14 cellular contexts compared by ENCODE assay signal in the genomic region with DNA sequence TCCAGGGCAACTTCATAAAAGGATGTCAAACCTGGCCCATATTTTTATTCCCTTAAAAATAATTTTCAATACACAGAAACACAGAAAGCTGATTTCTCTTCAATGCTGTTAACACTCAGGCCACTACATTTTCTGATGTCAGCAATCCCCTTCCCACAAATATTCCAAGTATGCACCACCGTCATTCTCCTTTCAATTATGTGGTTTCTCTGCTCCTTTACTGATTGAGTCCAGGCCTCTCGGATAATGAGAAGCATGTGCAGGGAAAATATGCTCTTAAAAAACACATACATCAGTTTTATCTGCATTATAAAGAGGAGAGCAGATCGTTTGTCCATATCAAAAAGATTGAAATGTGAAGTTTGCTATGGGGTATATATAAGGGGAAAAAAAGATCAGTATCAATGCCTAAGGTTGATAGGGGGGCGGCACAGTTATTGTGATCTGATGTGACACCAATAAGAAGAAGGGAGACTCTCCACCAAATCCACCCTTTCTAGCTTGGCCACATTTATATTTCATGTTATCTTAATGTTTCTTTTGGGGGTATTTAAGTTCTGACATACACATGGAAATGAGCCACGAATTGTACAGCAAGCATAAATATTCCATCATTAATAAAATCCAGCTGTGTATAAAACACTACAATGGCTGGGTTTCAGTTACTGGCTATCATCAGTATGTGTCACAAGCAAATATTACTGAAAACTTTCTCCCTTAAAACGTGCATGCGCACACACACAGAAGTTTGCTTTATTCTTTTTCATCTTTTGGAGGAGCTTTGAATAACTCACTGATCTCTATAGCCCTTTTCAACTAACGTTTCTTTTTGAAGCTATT. TPM values are rescaled to one million over a fixed set of nuclear protein-coding genes. Genes with fewer than 3 reads are reported as not detected.
DNase-seq lines count a peak whose midpoint lies in the region; ATAC-seq and TF ChIP-seq lines count a peak whose summit lies in the region.
"Had no signal": no experiment of that assay in that cellular context is flagged by ENCODE, and none has a peak within 500 bp of the region (broad histone marks: within the 10 kb centered on the region; RNA-seq: fewer than 3 reads in every experiment).

No MANE protein-coding gene starts in this region.

- peaks cover 0 to 2% (median 0%) of the 10 kb centered on the region in 3 donors for H3K9me3 ChIP-seq in skeletal muscle tissue (ENCODE audit: control insufficient read depth in 3 of 3, low read length in 3 of 3)
- H3K9me3 ChIP-seq: left lung had no signal

- peak overlapping the region; percentile 85 for H3K27ac ChIP-seq in skeletal muscle tissue (ENCODE audit: low read depth, low read length)
- H3K27ac ChIP-seq: left lung had no signal

- H3K4me3 ChIP-seq in fibroblast of villous mesenchyme (ENCODE audit: low read depth, low read length): no peak overlapping the region
- H3K4me3 ChIP-seq in skeletal muscle tissue (ENCODE audit: low read length in 3 of 3): no peak overlapping the region
- H3K4me3 ChIP-seq: GM12878, left lung, skin epidermis had no signal

- TF ChIP-seq CTCF in fibroblast of villous mesenchyme (IDR thresholded peaks at IDR 0.05; ENCODE audit: insufficient read depth, low read depth, low read length): no peak

- DNase-seq in GM04504 (ENCODE audit: low read depth): peak; percentile 64
- DNase-seq in SW480 (ENCODE audit: low spot score): peak; percentile 66
- DNase-seq in fibroblast of villous mesenchyme (ENCODE audit: low read depth): peak; percentile 71
- DNase-seq in activated CD4-positive, alpha-beta T cell treated with anti-CD3 and anti-CD28 coated beads, Interleukin-2, amount 50 U/mL, for 4 hours: no peak
- DNase-seq: activated CD8-positive, alpha-beta T cell treated with anti-CD3 and anti-CD28 coated beads, Interleukin-2, amount 10 ng/mL, durations not matched to agents 7 days and 5 days; left lung; NCI-H1417 treated with DMSO at 0.1 percent for 48 hours; NCI-H526 had no signal

- H3K9ac ChIP-seq in skeletal muscle tissue (ENCODE audit: low read depth in 1 of 3, low read length in 3 of 3): peak overlapping the region in 1 of 3 donors; percentile 57

- H3K27me3 ChIP-seq in skeletal muscle tissue (ENCODE audit: control insufficient read depth in 3 of 3, insufficient read depth in 3 of 3, low read length in 3 of 3): no peaks in the 10 kb centered on the region
- H3K27me3 ChIP-seq: left lung had no signal

- H3K36me3 ChIP-seq in skeletal muscle tissue (ENCODE audit: control insufficient read depth in 3 of 3, insufficient read depth in 3 of 3, low read length in 3 of 3): no peaks in the 10 kb centered on the region
- H3K36me3 ChIP-seq: left lung had no signal

- peaks cover 7 to 17% (median 11%) of the 10 kb centered on the region in 3 donors for H3K4me1 ChIP-seq in skeletal muscle tissue (ENCODE audit: control insufficient read depth in 3 of 3, insufficient read depth in 3 of 3, low read length in 3 of 3)
- H3K4me1 ChIP-seq: left lung had no signal

- ATAC-seq in HG02884 (IDR thresholded peaks at IDR 0.05; ENCODE audit: unreplicated experiment): no peak
- ATAC-seq in GM19395 (IDR thresholded peaks at IDR 0.05; ENCODE audit: unreplicated experiment): no peak
- no peak for ATAC-seq in HG03108 (IDR thresholded peaks at IDR 0.05; ENCODE audit: unreplicated experiment)
- ATAC-seq: activated CD8-positive, alpha-beta T cell treated with anti-CD3 and anti-CD28 coated beads, Interleukin-2, amount 10 ng/mL, durations not matched to agents 7 days and 5 days; GM12878; left lung had no signal

RNA-seq across cellular contexts. Expression of gene AMOT, which starts 6.4 kb away (rescaled TPM):
- total RNA-seq in fibroblast of villous mesenchyme (6.1 and 15.1 TPM in 2 replicates), skeletal muscle tissue (30.8 TPM)

Comparison
In these comparisons a context has a peak if more than half of its experiments do, and no peak if none do; other contexts are left out.
1. DNase-seq: peak in GM04504 (single experiment), SW480 (single experiment) and fibroblast of villous mesenchyme (single experiment); none in activated CD4-positive, alpha-beta T cell treated with anti-CD3 and anti-CD28 coated beads, Interleukin-2, amount 50 U/mL, for 4 hours (0 of 2).